1 cellular context compared by ENCODE assay signal in genomic region chr10:80460399-80461207, GRCh38.
A peak's percentile ranks its signal among the peaks of the same experiment; 100 is the strongest.
TF ChIP-seq lines count a peak whose summit lies in the region.

No MANE protein-coding gene starts in this region.

TF ChIP-seq in H1, 55 proteins besides CTCF, POLR2A, EP300 and RAD21 (continued from another document):
- TF ChIP-seq USF2 (IDR thresholded peaks at IDR 0.05; ENCODE audit: low read length) (no peak), RBBP5 (IDR thresholded peaks at IDR 0.05; ENCODE audit: borderline replicate concordance, low read depth, low read length) (peak; percentile 85; the same call in 1 of the 2 replicates), GTF2F1 (IDR thresholded peaks at IDR 0.05; ENCODE audit: borderline replicate concordance, low read depth, low read length) (no peak), POLR2AphosphoS5 (IDR thresholded peaks at IDR 0.05; ENCODE audit: low read depth, low read length) (no peak), ASH2L (IDR thresholded peaks at IDR 0.05; ENCODE audit: low read length) (peak; percentile 94), TEAD4 (IDR thresholded peaks at IDR 0.05; ENCODE audit: low read depth, low read length) (no peak), TAF7 (optimal IDR thresholded peaks at IDR 0.05; ENCODE audit: borderline replicate concordance, low read depth, low read length) (no peak), CREB1 (IDR thresholded peaks at IDR 0.05) (no peak), RXRA (IDR thresholded peaks at IDR 0.05; ENCODE audit: insufficient read depth, low read depth, low read length) (no peak), TCF12 (IDR thresholded peaks at IDR 0.05; ENCODE audit: low read depth, low read length) (no peak), JUN (IDR thresholded peaks at IDR 0.05; ENCODE audit: low read depth, low read length) (no peak), E2F6 (IDR thresholded peaks at IDR 0.05) (no peak), GABPA (IDR thresholded peaks at IDR 0.05; ENCODE audit: borderline replicate concordance, insufficient read depth, low read length) (no peak), BACH1 (IDR thresholded peaks at IDR 0.05; ENCODE audit: low read length) (no peak), KDM5A (IDR thresholded peaks at IDR 0.05; ENCODE audit: low read length) (no peak), CHD7 (IDR thresholded peaks at IDR 0.05; ENCODE audit: insufficient replicate concordance, low read length) (no peak), CBX5 (IDR thresholded peaks at IDR 0.05; ENCODE audit: low read depth, low read length) (no peak), MAX (IDR thresholded peaks at IDR 0.05) (peak; percentile 50; the same call in 1 of the 2 replicates), CTBP2 (IDR thresholded peaks at IDR 0.05; ENCODE audit: borderline replicate concordance, insufficient read depth, insufficient read length, low read length) (no peak), TBP (IDR thresholded peaks at IDR 0.05; ENCODE audit: low read depth, low read length) (no peak), TAF1 (IDR thresholded peaks at IDR 0.05; ENCODE audit: low read depth, low read length) (peak; percentile 49; the same call in 1 of the 2 replicates), EZH2 (IDR thresholded peaks at IDR 0.05; ENCODE audit: low read depth, low read length, severe bottlenecking) (no peak), SUZ12 (IDR thresholded peaks at IDR 0.05; ENCODE audit: low read length) (no peak), SAP30 (IDR thresholded peaks at IDR 0.05; ENCODE audit: insufficient read depth, insufficient replicate concordance, low read length) (no peak), ZNF274 (IDR thresholded peaks at IDR 0.05; ENCODE audit: borderline replicate concordance, extremely low read depth, low read length) (no peak), CHD2 (IDR thresholded peaks at IDR 0.05; ENCODE audit: low read length) (0 out of 2 replicates have a peak, but pooled peaks have one; percentile 23)
